ENCODE assay signal across 13 cellular contexts in genomic region chr7:145082366-145083240, GRCh38.
DNase-seq lines count a peak whose midpoint lies in the region; ATAC-seq and TF ChIP-seq lines count a peak whose summit lies in the region.
"Had no signal": no experiment of that assay in that cellular context is flagged by ENCODE, and none has a peak within 500 bp of the region (broad histone marks: within the 10 kb centered on the region; RNA-seq: fewer than 3 reads in every experiment).

No MANE protein-coding gene starts in this region.

- CTCF ChIA-PET in WTC11 (lab: Charles Lee) = no interaction called here

- peak overlapping the region; percentile 7; the same call in 1 of the 2 replicates for H3K27ac Mint-ChIP-seq in WTC11

- POLR2A ChIA-PET in WTC11 (lab: Charles Lee) = interaction anchor here (0.6 kb wide), 1 partner anchor 247 kb away, joined by 3 read pairs; the partner anchor contains the start of gene TPK1

- ATAC-seq in GM21619 (IDR thresholded peaks at IDR 0.05; ENCODE audit: unreplicated experiment) = peak; percentile 58
- peak; percentile 74 for ATAC-seq in WTC11
- ATAC-seq in GM18873 (IDR thresholded peaks at IDR 0.05; ENCODE audit: low FRiP score, unreplicated experiment) = no peak
- ATAC-seq in HG02852 (IDR thresholded peaks at IDR 0.05; ENCODE audit: unreplicated experiment) = no peak
- ATAC-seq: left lobe of liver had no signal

- no peak overlapping the region for H3K4me3 Mint-ChIP-seq in WTC11
- H3K4me3 Mint-ChIP-seq: type B pancreatic cell had no signal

- peaks cover 42% of the 10 kb centered on the region for H3K4me1 Mint-ChIP-seq in WTC11

- H3K9me3 Mint-ChIP-seq in WTC11 = peaks cover 19% of the 10 kb centered on the region
- H3K9me3 Mint-ChIP-seq: type B pancreatic cell had no signal

- no peaks in the 10 kb centered on the region for H3K27me3 Mint-ChIP-seq in WTC11 (ENCODE audit: low read depth)
- H3K27me3 Mint-ChIP-seq: type B pancreatic cell had no signal

- peaks cover 4% of the 10 kb centered on the region for H3K36me3 Mint-ChIP-seq in WTC11
- H3K36me3 Mint-ChIP-seq: type B pancreatic cell had no signal

- DNase-seq in COLO668 (lab: John Stamatoyannopoulos, UW; ENCODE audit: unreplicated experiment) (peak; percentile 81), NCI-H146 treated with DMSO at 0.1 percent for 48 hours (lab: John Stamatoyannopoulos, UW; ENCODE audit: unreplicated experiment) (peak; percentile 86), WTC11 (ENCODE audit: low spot score) (peak; percentile 40), T-helper 1 cell (no peak), COLO829 (ENCODE audit: low spot score) (no peak)
- DNase-seq: activated T-cell treated with anti-CD3 and anti-CD28 coated beads, Interleukin-2, amount 50 U/mL, for 48 hours; central memory CD4-positive, alpha-beta T cell; GM23248 had no signal

- no peak for TF ChIP-seq CTCF in WTC11 (IDR thresholded peaks at IDR 0.05)

TF ChIP-seq in WTC11, 78 proteins besides CTCF, POLR2A, EP300 and RAD21:
- no peak for TF ChIP-seq ZNF396 (CRISPR knock-in tag; IDR thresholded peaks at IDR 0.05; ENCODE audit: borderline replicate concordance)
- no peak for TF ChIP-seq ZNF532 (CRISPR knock-in tag; IDR thresholded peaks at IDR 0.05; ENCODE audit: borderline replicate concordance)
- no peak for TF ChIP-seq MXD4 (CRISPR knock-in tag; IDR thresholded peaks at IDR 0.05; ENCODE audit: borderline replicate concordance)
TF ChIP-seq in WTC11: peak in this region for 0.

Comparison
In these comparisons a context has a peak if more than half of its experiments do, and no peak if none do; other contexts are left out.
1. DNase-seq: peak in COLO668 (single experiment), NCI-H146 treated with DMSO at 0.1 percent for 48 hours (single experiment) and WTC11 (single experiment); none in T-helper 1 cell (0 of 5) and COLO829 (single experiment).
2. ATAC-seq: peak in GM21619 (single experiment) and WTC11 (single experiment); none in GM18873 (single experiment) and HG02852 (single experiment).